1 cellular context compared by ENCODE assay signal in genomic region chr5:501833-502184, GRCh38.
TF ChIP-seq lines count a peak whose summit lies in the region.

No MANE protein-coding gene starts in this region.

TF ChIP-seq in HepG2, 621 proteins besides CTCF, POLR2A, EP300 and RAD21:
- no peak for TF ChIP-seq HCFC1 (IDR thresholded peaks at IDR 0.05; ENCODE audit: low read depth, low read length)
- no peak for TF ChIP-seq ZSCAN25 (CRISPR knock-in tag; IDR thresholded peaks at IDR 0.05)
- no peak for TF ChIP-seq JUN (CRISPR knock-in tag; IDR thresholded peaks at IDR 0.05)
- TF ChIP-seq ZSCAN29 (CRISPR knock-in tag; conservative IDR thresholded peaks at IDR 0.05): no peak
- no peak for TF ChIP-seq ZNF253 (CRISPR knock-in tag; IDR thresholded peaks at IDR 0.05; ENCODE audit: borderline replicate concordance)
- no peak for TF ChIP-seq SP5 (CRISPR knock-in tag; IDR thresholded peaks at IDR 0.05; ENCODE audit: borderline replicate concordance, low read depth)
- no peak for TF ChIP-seq ARID4A (CRISPR knock-in tag; IDR thresholded peaks at IDR 0.05; ENCODE audit: borderline replicate concordance)
- TF ChIP-seq ZNF383 (CRISPR knock-in tag; IDR thresholded peaks at IDR 0.05; ENCODE audit: borderline replicate concordance): no peak
- no peak for TF ChIP-seq GPN1 (CRISPR knock-in tag; IDR thresholded peaks at IDR 0.05; ENCODE audit: borderline replicate concordance)
- TF ChIP-seq SRY (CRISPR knock-in tag; IDR thresholded peaks at IDR 0.05): no peak
- TF ChIP-seq SOX5 (CRISPR knock-in tag; IDR thresholded peaks at IDR 0.05; ENCODE audit: borderline replicate concordance): no peak
- no peak for TF ChIP-seq DR1 (CRISPR knock-in tag; IDR thresholded peaks at IDR 0.05)
- no peak for TF ChIP-seq ZNF230 (CRISPR knock-in tag; IDR thresholded peaks at IDR 0.05)
- no peak for TF ChIP-seq SPEN (CRISPR knock-in tag; IDR thresholded peaks at IDR 0.05; ENCODE audit: low read depth)
- TF ChIP-seq JDP2 (CRISPR knock-in tag; IDR thresholded peaks at IDR 0.05; ENCODE audit: borderline replicate concordance): no peak
